ENCODE assay signal across 1 cellular context in the genomic region with DNA sequence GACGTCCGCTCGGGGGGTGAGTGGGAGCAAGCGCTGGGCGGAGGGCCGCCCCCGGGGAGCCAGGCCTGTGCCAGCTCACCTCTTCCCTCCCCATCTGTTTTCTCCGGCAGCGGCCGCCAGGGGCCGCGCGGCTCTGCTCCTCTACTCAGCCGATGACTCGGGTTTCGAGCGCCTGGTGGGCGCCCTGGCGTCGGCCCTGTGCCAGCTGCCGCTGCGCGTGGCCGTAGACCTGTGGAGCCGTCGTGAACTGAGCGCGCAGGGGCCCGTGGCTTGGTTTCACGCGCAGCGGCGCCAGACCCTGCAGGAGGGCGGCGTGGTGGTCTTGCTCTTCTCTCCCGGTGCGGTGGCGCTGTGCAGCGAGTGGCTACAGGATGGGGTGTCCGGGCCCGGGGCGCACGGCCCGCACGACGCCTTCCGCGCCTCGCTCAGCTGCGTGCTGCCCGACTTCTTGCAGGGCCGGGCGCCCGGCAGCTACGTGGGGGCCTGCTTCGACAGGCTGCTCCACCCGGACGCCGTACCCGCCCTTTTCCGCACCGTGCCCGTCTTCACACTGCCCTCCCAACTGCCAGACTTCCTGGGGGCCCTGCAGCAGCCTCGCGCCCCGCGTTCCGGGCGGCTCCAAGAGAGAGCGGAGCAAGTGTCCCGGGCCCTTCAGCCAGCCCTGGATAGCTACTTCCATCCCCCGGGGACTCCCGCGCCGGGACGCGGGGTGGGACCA.
TF ChIP-seq lines count a peak whose summit lies in the region.

No MANE protein-coding gene starts in this region.

TF ChIP-seq in HepG2, 621 proteins besides CTCF, POLR2A, EP300 and RAD21 (continued from another document and continues in another):
- no peak; the same call in 1 of the 2 replicates for TF ChIP-seq MLXIP (CRISPR knock-in tag; IDR thresholded peaks at IDR 0.05; ENCODE audit: borderline replicate concordance)
- TF ChIP-seq MEIS1 (CRISPR knock-in tag; IDR thresholded peaks at IDR 0.05; ENCODE audit: borderline replicate concordance), result peak; percentile 39; the same call in 1 of the 2 replicates
- TF ChIP-seq, protein P1, sequence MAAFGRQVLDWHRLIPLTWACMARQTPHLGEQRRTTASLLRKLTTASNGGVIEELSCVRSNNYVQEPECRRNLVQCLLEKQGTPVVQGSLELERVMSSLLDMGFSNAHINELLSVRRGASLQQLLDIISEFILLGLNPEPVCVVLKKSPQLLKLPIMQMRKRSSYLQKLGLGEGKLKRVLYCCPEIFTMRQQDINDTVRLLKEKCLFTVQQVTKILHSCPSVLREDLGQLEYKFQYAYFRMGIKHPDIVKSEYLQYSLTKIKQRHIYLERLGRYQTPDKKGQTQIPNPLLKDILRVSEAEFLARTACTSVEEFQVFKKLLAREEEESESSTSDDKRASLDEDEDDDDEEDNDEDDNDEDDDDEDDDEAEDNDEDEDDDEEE (CRISPR knock-in tag; IDR thresholded peaks at IDR 0.05), result 0 out of 2 replicates have a peak, but pooled peaks have one; percentile 73
- no peak for TF ChIP-seq ZZZ3 (CRISPR knock-in tag; IDR thresholded peaks at IDR 0.05; ENCODE audit: borderline replicate concordance)
- TF ChIP-seq KLF15 (CRISPR knock-in tag; IDR thresholded peaks at IDR 0.05; ENCODE audit: borderline replicate concordance), result no peak
- TF ChIP-seq ZNF235 (CRISPR knock-in tag; IDR thresholded peaks at IDR 0.05; ENCODE audit: borderline replicate concordance), result peak; percentile 83; the same call in 1 of the 2 replicates
- TF ChIP-seq NCOR1 (IDR thresholded peaks at IDR 0.05; ENCODE audit: borderline replicate concordance, low read length), result no peak
- no peak for TF ChIP-seq NONO (IDR thresholded peaks at IDR 0.05)
- peak; percentile 87 for TF ChIP-seq NONO (CRISPR knock-in tag; conservative IDR thresholded peaks at IDR 0.05)
- TF ChIP-seq THYN1 (CRISPR knock-in tag; IDR thresholded peaks at IDR 0.05; ENCODE audit: borderline replicate concordance, low read depth), result no peak
- no peak for TF ChIP-seq ZNF382 (CRISPR knock-in tag; IDR thresholded peaks at IDR 0.05; ENCODE audit: borderline replicate concordance)
- TF ChIP-seq, protein P2, sequence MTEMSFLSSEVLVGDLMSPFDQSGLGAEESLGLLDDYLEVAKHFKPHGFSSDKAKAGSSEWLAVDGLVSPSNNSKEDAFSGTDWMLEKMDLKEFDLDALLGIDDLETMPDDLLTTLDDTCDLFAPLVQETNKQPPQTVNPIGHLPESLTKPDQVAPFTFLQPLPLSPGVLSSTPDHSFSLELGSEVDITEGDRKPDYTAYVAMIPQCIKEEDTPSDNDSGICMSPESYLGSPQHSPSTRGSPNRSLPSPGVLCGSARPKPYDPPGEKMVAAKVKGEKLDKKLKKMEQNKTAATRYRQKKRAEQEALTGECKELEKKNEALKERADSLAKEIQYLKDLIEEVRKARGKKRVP (CRISPR knock-in tag; IDR thresholded peaks at IDR 0.05), result peak in 1 of 2 experiments; percentile 29; a peak in 1 of 4 replicates
- 0 out of 2 replicates have a peak, but pooled peaks have one; percentile 18 for TF ChIP-seq ETV6 (CRISPR knock-in tag; conservative IDR thresholded peaks at IDR 0.05)
- no peak for TF ChIP-seq ZNF652 (CRISPR knock-in tag; IDR thresholded peaks at IDR 0.05; ENCODE audit: borderline replicate concordance, low read depth)
- peak; percentile 36; the same call in 1 of the 2 replicates for TF ChIP-seq BRD4 (CRISPR knock-in tag; IDR thresholded peaks at IDR 0.05)
- 0 out of 2 replicates have a peak, but pooled peaks have one; percentile 8 for TF ChIP-seq NCOA2 (CRISPR knock-in tag; IDR thresholded peaks at IDR 0.05)
- peak; percentile 54; the same call in 1 of the 2 replicates for TF ChIP-seq RXRA (CRISPR knock-in tag; IDR thresholded peaks at IDR 0.05)
- TF ChIP-seq MED1 (CRISPR knock-in tag; IDR thresholded peaks at IDR 0.05), result peak; percentile 55; the same call in 1 of the 2 replicates
- TF ChIP-seq ZBTB7B (CRISPR knock-in tag; IDR thresholded peaks at IDR 0.05), result peak; percentile 73
- peak; percentile 89; the same call in 1 of the 2 replicates for TF ChIP-seq UBTF (CRISPR knock-in tag; IDR thresholded peaks at IDR 0.05)
- no peak for TF ChIP-seq ZFP41 (CRISPR knock-in tag; IDR thresholded peaks at IDR 0.05; ENCODE audit: borderline replicate concordance)
- TF ChIP-seq SATB2 (CRISPR knock-in tag; IDR thresholded peaks at IDR 0.05), result no peak; the same call in 1 of the 2 replicates
- TF ChIP-seq, protein P3, sequence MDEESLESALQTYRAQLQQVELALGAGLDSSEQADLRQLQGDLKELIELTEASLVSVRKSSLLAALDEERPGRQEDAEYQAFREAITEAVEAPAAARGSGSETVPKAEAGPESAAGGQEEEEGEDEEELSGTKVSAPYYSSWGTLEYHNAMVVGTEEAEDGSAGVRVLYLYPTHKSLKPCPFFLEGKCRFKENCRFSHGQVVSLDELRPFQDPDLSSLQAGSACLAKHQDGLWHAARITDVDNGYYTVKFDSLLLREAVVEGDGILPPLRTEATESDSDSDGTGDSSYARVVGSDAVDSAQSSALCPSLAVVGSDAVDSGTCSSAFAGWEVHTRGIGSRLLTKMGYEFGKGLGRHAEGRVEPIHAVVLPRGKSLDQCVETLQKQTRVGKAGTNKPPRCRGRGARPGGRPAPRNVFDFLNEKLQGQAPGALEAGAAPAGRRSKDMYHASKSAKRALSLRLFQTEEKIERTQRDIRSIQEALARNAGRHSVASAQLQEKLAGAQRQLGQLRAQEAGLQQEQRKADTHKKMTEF (CRISPR knock-in tag; IDR thresholded peaks at IDR 0.05), result peak; percentile 77; the same call in 1 of the 2 replicates
- no peak for TF ChIP-seq BCL3 (CRISPR knock-in tag; IDR thresholded peaks at IDR 0.05)
- no peak for TF ChIP-seq ZNF407 (CRISPR knock-in tag; IDR thresholded peaks at IDR 0.05; ENCODE audit: not compliant biosample characterization)
- TF ChIP-seq KDM2A (CRISPR knock-in tag; IDR thresholded peaks at IDR 0.05; ENCODE audit: borderline replicate concordance, low read depth), result peak; percentile 62
- TF ChIP-seq ZNF562 (CRISPR knock-in tag; IDR thresholded peaks at IDR 0.05; ENCODE audit: borderline replicate concordance), result no peak
- TF ChIP-seq, protein P4, sequence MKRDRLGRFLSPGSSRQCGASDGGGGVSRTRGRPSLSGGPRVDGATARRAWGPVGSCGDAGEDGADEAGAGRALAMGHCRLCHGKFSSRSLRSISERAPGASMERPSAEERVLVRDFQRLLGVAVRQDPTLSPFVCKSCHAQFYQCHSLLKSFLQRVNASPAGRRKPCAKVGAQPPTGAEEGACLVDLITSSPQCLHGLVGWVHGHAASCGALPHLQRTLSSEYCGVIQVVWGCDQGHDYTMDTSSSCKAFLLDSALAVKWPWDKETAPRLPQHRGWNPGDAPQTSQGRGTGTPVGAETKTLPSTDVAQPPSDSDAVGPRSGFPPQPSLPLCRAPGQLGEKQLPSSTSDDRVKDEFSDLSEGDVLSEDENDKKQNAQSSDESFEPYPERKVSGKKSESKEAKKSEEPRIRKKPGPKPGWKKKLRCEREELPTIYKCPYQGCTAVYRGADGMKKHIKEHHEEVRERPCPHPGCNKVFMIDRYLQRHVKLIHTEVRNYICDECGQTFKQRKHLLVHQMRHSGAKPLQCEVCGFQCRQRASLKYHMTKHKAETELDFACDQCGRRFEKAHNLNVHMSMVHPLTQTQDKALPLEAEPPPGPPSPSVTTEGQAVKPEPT (CRISPR knock-in tag; IDR thresholded peaks at IDR 0.05; ENCODE audit: low read depth), result 0 out of 2 replicates have a peak, but pooled peaks have one; percentile 49
- no peak for TF ChIP-seq CBX5 (CRISPR knock-in tag; IDR thresholded peaks at IDR 0.05; ENCODE audit: borderline replicate concordance)
- TF ChIP-seq ZNF496 (CRISPR knock-in tag; IDR thresholded peaks at IDR 0.05; ENCODE audit: insufficient replicate concordance), result no peak
- TF ChIP-seq GLI4 (CRISPR knock-in tag; IDR thresholded peaks at IDR 0.05; ENCODE audit: borderline replicate concordance), result no peak
